8 cellular contexts compared by ENCODE assay signal in genomic region chr12:124993568-124994434, GRCh38. TPM values are rescaled to one million over a fixed set of nuclear protein-coding genes. Genes with fewer than 3 reads are reported as not detected.
DNase-seq lines count a peak whose midpoint lies in the region; ATAC-seq lines count a peak whose summit lies in the region.

BRI3BP (plus strand) TSS chr12:124993645; CDS start chr12:124993791, 146 bp downstream.

- peaks cover 24% of the 10 kb centered on the region for H4K20me1 ChIP-seq in Karpas-422 (ENCODE audit: insufficient read depth, low read depth, low read length)

- H3K4me3 ChIP-seq in Karpas-422 (ENCODE audit: low read length), result peak within 1 kb of the TSS; percentile 86
- peak within 1 kb of the TSS; percentile 61 for H3K4me3 ChIP-seq in skeletal muscle cell (ENCODE audit: low read depth, low read length)

- H3K36me3 ChIP-seq in Karpas-422 (ENCODE audit: insufficient read depth, low read length), result peaks cover 12% of the 10 kb centered on the region; the same call in 1 of the 2 replicates

- H3K4me2 ChIP-seq in Karpas-422 (ENCODE audit: low read depth, low read length, poor library complexity, severe bottlenecking), result peak within 1 kb of the TSS; percentile 93

- no peaks in the 10 kb centered on the region for H3K27me3 ChIP-seq in Karpas-422 (ENCODE audit: low read length)

- peak within 1 kb of the TSS; percentile 87 for H3K9ac ChIP-seq in Karpas-422 (ENCODE audit: low read length)

- peaks cover 46% of the 10 kb centered on the region for H3K79me2 ChIP-seq in Karpas-422 (ENCODE audit: low read length)

- in situ Hi-C loops in G401 (cut with HindIII; ENCODE audit: low sequenced_read_pairs), result no loop called here

- H2AFZ ChIP-seq in Karpas-422 (ENCODE audit: low read length), result peak within 1 kb of the TSS; percentile 66

- ATAC-seq in GM21723 (IDR thresholded peaks at IDR 0.05; ENCODE audit: unreplicated experiment), result peak; percentile 48

- peaks cover 42% of the 10 kb centered on the region for H3K4me1 ChIP-seq in Karpas-422 (ENCODE audit: low read length)

- DNase-seq in G401 (ENCODE audit: low spot score), result peak; percentile 58
- DNase-seq in Karpas-422, result peak; percentile 92
- DNase-seq in T-helper 2 cell, result peak; percentile 51 to 88 (median 63)
- DNase-seq in hypothalamus (lab: John Stamatoyannopoulos, UW), result peak in 39 of 51 donors; percentile 11 to 79 (median 36)
- no peak for DNase-seq in skeletal muscle cell (ENCODE audit: low read depth)
- DNase-seq in GOT3 (lab: John Stamatoyannopoulos, UW), result no peak

- no peaks in the 10 kb centered on the region for H3K9me2 ChIP-seq in Karpas-422 (replicated peaks; ENCODE audit: insufficient read depth, low read length)

- H3K27ac ChIP-seq in Karpas-422 (ENCODE audit: low read length), result peak within 1 kb of the TSS; percentile 99
- peak within 1 kb of the TSS; percentile 26 for H3K27ac ChIP-seq in angular gyrus (ENCODE audit: low read depth, low read length)

- no peaks in the 10 kb centered on the region for H3K9me3 ChIP-seq in Karpas-422 (ENCODE audit: low read length)

RNA-seq across cellular contexts. Expression of gene BRI3BP, which starts in this region (rescaled TPM):
- total RNA-seq in G401 (2014; rRNA removed; shearing (Covaris generic)), result 8.4 and 11.8 TPM in 2 replicates
- total RNA-seq in Karpas-422 (2014; rRNA removed; shearing (Covaris generic); ENCODE audit: low replicate concordance), result 48.9 and 52.9 TPM in 2 replicates

Comparison
In these comparisons a context has a peak if more than half of its experiments do, and no peak if none do; other contexts are left out.
1. DNase-seq: peak in G401 (single experiment), Karpas-422 (single experiment), T-helper 2 cell (5 of 5) and hypothalamus (39 of 51); none in skeletal muscle cell (single experiment) and GOT3 (single experiment).